Comparison of ENCODE assay signal across 2 cellular contexts in genomic region chr14:94486883-94487282, GRCh38.
TF ChIP-seq lines count a peak whose summit lies in the region.

No MANE protein-coding gene starts in this region.

TF ChIP-seq in HCT116, 20 proteins besides CTCF, POLR2A, EP300 and RAD21:
- no peak for TF ChIP-seq EZH2 (IDR thresholded peaks at IDR 0.05)
- TF ChIP-seq FOSL1 (IDR thresholded peaks at IDR 0.05; ENCODE audit: low read depth) = no peak
- TF ChIP-seq, protein P1, sequence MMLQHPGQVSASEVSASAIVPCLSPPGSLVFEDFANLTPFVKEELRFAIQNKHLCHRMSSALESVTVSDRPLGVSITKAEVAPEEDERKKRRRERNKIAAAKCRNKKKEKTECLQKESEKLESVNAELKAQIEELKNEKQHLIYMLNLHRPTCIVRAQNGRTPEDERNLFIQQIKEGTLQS (IDR thresholded peaks at IDR 0.05) = no peak
- no peak for TF ChIP-seq CEBPB (IDR thresholded peaks at IDR 0.05; ENCODE audit: low read depth)
- no peak for TF ChIP-seq EZH2phosphoT487 (IDR thresholded peaks at IDR 0.05; ENCODE audit: borderline replicate concordance)
- no peak for TF ChIP-seq ZBTB33 (IDR thresholded peaks at IDR 0.05; ENCODE audit: extremely low read depth, insufficient replicate concordance, low read length)
- TF ChIP-seq YY1 (IDR thresholded peaks at IDR 0.05; ENCODE audit: extremely low read depth, insufficient replicate concordance, low read depth, low read length) = no peak
- TF ChIP-seq CBX3 (IDR thresholded peaks at IDR 0.05; ENCODE audit: low read depth) = no peak
- no peak for TF ChIP-seq SRF (IDR thresholded peaks at IDR 0.05; ENCODE audit: low read depth)
- TF ChIP-seq REST (IDR thresholded peaks at IDR 0.05; ENCODE audit: low read depth) = no peak
- TF ChIP-seq, protein P2, sequence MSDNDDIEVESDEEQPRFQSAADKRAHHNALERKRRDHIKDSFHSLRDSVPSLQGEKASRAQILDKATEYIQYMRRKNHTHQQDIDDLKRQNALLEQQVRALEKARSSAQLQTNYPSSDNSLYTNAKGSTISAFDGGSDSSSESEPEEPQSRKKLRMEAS (IDR thresholded peaks at IDR 0.05) = no peak
- TF ChIP-seq TCF7L2 (IDR thresholded peaks at IDR 0.05; ENCODE audit: borderline replicate concordance, extremely low read depth, insufficient read depth, insufficient read length) = no peak
- no peak for TF ChIP-seq ZNF274 (IDR thresholded peaks at IDR 0.05; ENCODE audit: low read depth, low read length)
- no peak for TF ChIP-seq EGR1 (IDR thresholded peaks at IDR 0.05; ENCODE audit: low read depth)
- no peak for TF ChIP-seq SP1 (IDR thresholded peaks at IDR 0.05; ENCODE audit: low read depth)

TF ChIP-seq in H1, 55 proteins besides CTCF, POLR2A, EP300 and RAD21:
- TF ChIP-seq KDM4A (IDR thresholded peaks at IDR 0.05; ENCODE audit: low read depth, low read length, severe bottlenecking) = no peak
- TF ChIP-seq SIX5 (IDR thresholded peaks at IDR 0.05; ENCODE audit: low read depth, low read length) = no peak
- no peak for TF ChIP-seq ZNF274 (IDR thresholded peaks at IDR 0.05; ENCODE audit: borderline replicate concordance, extremely low read depth, low read length)
- no peak for TF ChIP-seq RXRA (IDR thresholded peaks at IDR 0.05; ENCODE audit: insufficient read depth, low read depth, low read length)
- no peak for TF ChIP-seq MAFK (IDR thresholded peaks at IDR 0.05; ENCODE audit: low read depth, low read length)
- TF ChIP-seq TEAD4 (IDR thresholded peaks at IDR 0.05; ENCODE audit: low read depth, low read length) = no peak
- no peak for TF ChIP-seq CHD2 (IDR thresholded peaks at IDR 0.05; ENCODE audit: low read length)
- no peak for TF ChIP-seq SP1 (IDR thresholded peaks at IDR 0.05; ENCODE audit: low read depth, low read length)
- no peak for TF ChIP-seq NRF1 (IDR thresholded peaks at IDR 0.05; ENCODE audit: low read depth, low read length)
- TF ChIP-seq BCL11A (IDR thresholded peaks at IDR 0.05; ENCODE audit: low read depth in 2 of 2, low read length in 2 of 2) = no peak
- TF ChIP-seq, protein P3, sequence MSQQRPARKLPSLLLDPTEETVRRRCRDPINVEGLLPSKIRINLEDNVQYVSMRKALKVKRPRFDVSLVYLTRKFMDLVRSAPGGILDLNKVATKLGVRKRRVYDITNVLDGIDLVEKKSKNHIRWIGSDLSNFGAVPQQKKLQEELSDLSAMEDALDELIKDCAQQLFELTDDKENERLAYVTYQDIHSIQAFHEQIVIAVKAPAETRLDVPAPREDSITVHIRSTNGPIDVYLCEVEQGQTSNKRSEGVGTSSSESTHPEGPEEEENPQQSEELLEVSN (IDR thresholded peaks at IDR 0.05) = no peak
- no peak for TF ChIP-seq RNF2 (IDR thresholded peaks at IDR 0.05; ENCODE audit: borderline replicate concordance, low read depth, low read length, missing control alignments, poor library complexity, severe bottlenecking)
- TF ChIP-seq CHD1 (IDR thresholded peaks at IDR 0.05; ENCODE audit: low read depth, low read length) = no peak
- TF ChIP-seq RBBP5 (IDR thresholded peaks at IDR 0.05; ENCODE audit: borderline replicate concordance, low read depth, low read length) = no peak
